In the genomic region with DNA sequence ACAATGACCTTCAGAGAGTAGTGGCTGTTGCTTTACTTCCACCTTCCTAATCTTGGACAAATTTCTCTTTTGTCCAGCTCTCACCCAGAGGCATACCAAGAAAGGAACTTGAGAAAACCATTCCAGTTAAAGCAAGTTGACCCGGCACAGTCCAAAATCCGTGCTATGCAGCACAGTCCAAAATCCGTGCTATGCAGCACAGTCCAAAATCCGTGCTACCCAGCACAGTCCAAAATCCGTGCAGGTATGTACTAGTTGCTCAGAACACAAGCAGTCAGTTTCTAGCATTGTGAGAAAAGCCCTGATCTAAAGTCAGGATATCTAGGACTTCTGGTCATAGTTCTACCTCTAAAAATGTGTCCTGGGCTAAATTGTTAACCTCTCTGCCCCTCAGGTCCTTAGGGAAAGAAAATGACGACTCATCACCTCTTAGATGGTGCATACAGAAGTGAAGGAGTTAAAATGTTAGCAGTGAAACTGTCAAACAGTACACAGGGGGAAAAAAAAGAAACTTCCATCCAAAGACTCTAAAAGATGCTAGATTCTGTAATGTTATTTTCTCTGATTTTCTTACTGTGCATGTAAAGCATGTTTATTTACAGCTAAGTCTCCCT, we compare ENCODE assay signal across 1 cellular context.
TF ChIP-seq lines count a peak whose summit lies in the region.

No MANE protein-coding gene starts in this region.

TF ChIP-seq in K562, 482 proteins besides CTCF, POLR2A, EP300 and RAD21:
- no peak for TF ChIP-seq RFX5 (IDR thresholded peaks at IDR 0.05; ENCODE audit: low read depth, low read length)
- peak; percentile 40; the same call in 1 of the 2 replicates for TF ChIP-seq MAFG (tag; conservative IDR thresholded peaks at IDR 0.05)
